ENCODE assay signal across 9 cellular contexts in the genomic region with DNA sequence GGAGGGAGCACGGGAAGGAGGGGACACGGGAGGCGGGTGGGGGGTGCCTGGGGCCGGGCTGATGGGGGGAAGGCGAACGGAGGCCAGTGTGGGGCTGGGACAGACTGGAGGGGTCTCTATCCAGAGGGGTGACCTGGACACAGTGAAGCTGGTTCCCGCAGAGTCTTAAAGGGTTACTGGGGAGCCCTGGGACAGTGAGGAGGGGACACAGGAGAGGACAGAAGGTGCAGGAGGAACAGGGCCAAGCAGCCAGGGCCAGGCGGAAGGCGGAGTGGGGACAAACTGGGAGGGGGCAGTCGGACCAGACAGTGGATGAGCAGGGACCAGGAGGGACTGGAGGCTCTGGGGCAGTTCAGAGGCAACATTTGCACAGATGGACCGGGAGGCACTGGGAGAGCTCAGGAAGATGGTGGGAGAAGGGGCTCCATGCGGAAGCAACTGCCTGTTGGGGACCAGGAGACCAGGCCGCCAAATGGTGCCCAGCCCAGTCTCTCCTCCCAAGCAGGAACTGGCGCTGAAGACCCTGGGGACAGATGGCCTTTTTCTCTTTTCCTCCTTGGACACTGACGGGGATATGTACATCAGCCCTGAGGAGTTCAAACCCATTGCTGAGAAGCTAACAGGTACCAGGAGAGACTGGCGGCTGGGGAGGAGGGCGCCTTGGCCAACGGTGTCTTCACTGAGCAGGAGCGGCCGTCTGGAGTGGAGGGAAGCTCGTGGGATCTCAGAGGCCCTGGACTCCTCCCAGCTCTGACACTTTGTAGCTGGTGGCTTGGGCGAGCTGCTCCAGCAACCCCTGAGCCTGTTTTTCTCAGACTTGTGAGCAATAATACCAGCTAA. TPM values are rescaled to one million over a fixed set of nuclear protein-coding genes. Genes with fewer than 3 reads are reported as not detected.
DNase-seq lines count a peak whose midpoint lies in the region; ATAC-seq, FAIRE-seq and TF ChIP-seq lines count a peak whose summit lies in the region.
"Had no signal": no experiment of that assay in that cellular context is flagged by ENCODE, and none has a peak within 500 bp of the region (broad histone marks: within the 10 kb centered on the region; RNA-seq: fewer than 3 reads in every experiment).

No MANE protein-coding gene starts in this region.

- in situ Hi-C loops in K562 (cut with MboI) = no loop called here

- TF ChIP-seq CTCF in K562 (IDR thresholded peaks at IDR 0.05 in 2 of 3, conservative IDR thresholded peaks at IDR 0.05 in 1 of 3; ENCODE audit: insufficient read depth in 2 of 3, low read depth in 1 of 3, low read length in 3 of 3) (no peak), right lobe of liver (IDR thresholded peaks at IDR 0.05) (no peak), type B pancreatic cell (conservative IDR thresholded peaks at IDR 0.05) (no peak)

- peaks cover 21% of the 10 kb centered on the region for H3K27me3 Mint-ChIP-seq in activated naive CD4-positive, alpha-beta T cell treated with anti-CD3 and anti-CD28 coated beads, Interleukin-2, amount 10 ng/mL, durations not matched to agents 7 days and 5 days
- peaks cover 4% of the 10 kb centered on the region for H3K27me3 Mint-ChIP-seq in type B pancreatic cell

- no peaks in the 10 kb centered on the region for H3K36me3 Mint-ChIP-seq in activated naive CD4-positive, alpha-beta T cell treated with anti-CD3 and anti-CD28 coated beads, Interleukin-2, amount 10 ng/mL, durations not matched to agents 7 days and 5 days
- H3K36me3 Mint-ChIP-seq in type B pancreatic cell = peaks cover 3% of the 10 kb centered on the region

- peaks cover 65% of the 10 kb centered on the region for H3K4me1 Mint-ChIP-seq in activated naive CD4-positive, alpha-beta T cell treated with anti-CD3 and anti-CD28 coated beads, Interleukin-2, amount 10 ng/mL, durations not matched to agents 7 days and 5 days
- H3K4me1 Mint-ChIP-seq in type B pancreatic cell (ENCODE audit: unreplicated experiment) = peaks cover 39% of the 10 kb centered on the region

- H3K79me2 ChIP-seq in K562 (ENCODE audit: control insufficient read depth, insufficient read depth, low read length) = no peaks in the 10 kb centered on the region

- WGBS in K562 (ENCODE audit: insufficient coverage, low coverage, missing lambda C conversion rate) = 69% methylated on average over 17 of the region's 22 CpGs
- 9% methylated on average over 11 of the region's 22 CpGs for WGBS in right lobe of liver (ENCODE audit: insufficient coverage, low coverage, low lambda C conversion rate, missing lambda C conversion rate)

- DNase-seq in activated naive CD4-positive, alpha-beta T cell treated with anti-CD3 and anti-CD28 coated beads, Interleukin-2, amount 10 ng/mL, durations not matched to agents 7 days and 5 days = no peak
- no peak for DNase-seq in activated naive CD4-positive, alpha-beta T cell treated with anti-CD3 and anti-CD28 coated beads, Interleukin-2, amount 50 U/mL, for 16 hours
- no peak for DNase-seq in K562 (ENCODE audit: extremely low read depth in 1 of 4, low spot score in 3 of 4)
- DNase-seq in right lobe of liver = peak in 1 of 3 donors; percentile 48
- no peak for DNase-seq in type B pancreatic cell (ENCODE audit: extremely low spot score, unreplicated experiment)

- no peak for TF ChIP-seq EP300 in K562 (IDR thresholded peaks at IDR 0.05; ENCODE audit: low read length)

- no peak for TF ChIP-seq RAD21 in K562 (CRISPR knock-in tag; conservative IDR thresholded peaks at IDR 0.05 in 1 of 2, IDR thresholded peaks at IDR 0.05 in 1 of 2)

- no peaks in the 10 kb centered on the region for H3K9me1 ChIP-seq in K562 (ENCODE audit: control insufficient read depth, insufficient read depth, low read length)

- H3K36me3 ChIP-seq in K562 (ENCODE audit: control insufficient read depth, insufficient read depth, low read length) (no peaks in the 10 kb centered on the region), right lobe of liver (no peaks in the 10 kb centered on the region)

- BruUV-seq in K562 (replicated peaks; lab: Mats Ljungman, UMichigan) = TSS peak; percentile 52

- H3K9me3 Mint-ChIP-seq in activated naive CD4-positive, alpha-beta T cell treated with anti-CD3 and anti-CD28 coated beads, Interleukin-2, amount 10 ng/mL, durations not matched to agents 7 days and 5 days = no peaks in the 10 kb centered on the region
- no peaks in the 10 kb centered on the region for H3K9me3 Mint-ChIP-seq in type B pancreatic cell

- H3K4me3 ChIP-seq in K562 = peak overlapping the region; percentile 48
- H3K4me3 ChIP-seq in right lobe of liver = peak overlapping the region; percentile 43 to 61 (median 48)

- CTCF ChIA-PET in activated naive CD4-positive, alpha-beta T cell treated with anti-CD3 and anti-CD28 coated beads, Interleukin-2, amount 10 ng/mL, durations not matched to agents 7 days and 5 days (lab: Charles Lee) = interaction anchor here (0.7 to 1.4 kb wide), 5 partner anchors 190 to 297 kb away, joined by 3 to 4 read pairs (median 3); no protein-coding TSS in a partner anchor
- CTCF ChIA-PET in K562 (lab: Yijun Ruan, JAX; ENCODE audit: low intra/inter-chr PET ratio) = no interaction called here

- POLR2A ChIA-PET in K562 (lab: Yijun Ruan, JAX) = interaction anchor here (0.6 to 0.7 kb wide), 2 partner anchors 12 to 172 kb away, joined by 3 to 4 read pairs; no protein-coding TSS in a partner anchor

- H3K27ac ChIP-seq in K562 (ENCODE audit: extremely low read depth, low read depth, low read length) = no peak overlapping the region
- no peak overlapping the region for H3K27ac ChIP-seq in right lobe of liver

- H4K20me1 ChIP-seq in K562 (replicated peaks; ENCODE audit: control insufficient read depth, insufficient read depth, low read length) = no peaks in the 10 kb centered on the region

- no peak overlapping the region for H3K27ac Mint-ChIP-seq in activated naive CD4-positive, alpha-beta T cell treated with anti-CD3 and anti-CD28 coated beads, Interleukin-2, amount 10 ng/mL, durations not matched to agents 7 days and 5 days
- H3K27ac Mint-ChIP-seq in type B pancreatic cell = no peak overlapping the region

- H3K4me2 ChIP-seq in K562 (ENCODE audit: insufficient read depth, low read length) = peak overlapping the region; percentile 83

- ATAC-seq in K562 = peak; percentile 20
- peak in 3 of 4 donors; percentile 2 to 10 (median 6) for ATAC-seq in right lobe of liver
- ATAC-seq in GM18502 (IDR thresholded peaks at IDR 0.05; ENCODE audit: poor library complexity, unreplicated experiment) = no peak
- no peak for ATAC-seq in GM19023 (IDR thresholded peaks at IDR 0.05; ENCODE audit: unreplicated experiment)
- ATAC-seq in HG03460 (IDR thresholded peaks at IDR 0.05; ENCODE audit: unreplicated experiment) = no peak

- H2AFZ ChIP-seq in K562 (ENCODE audit: low read depth, low read length) = peak overlapping the region; percentile 56

- H3K4me1 ChIP-seq in K562 (replicated peaks in 1 of 2; ENCODE audit: control insufficient read depth in 2 of 2, insufficient read depth in 2 of 2, low read length in 2 of 2) (peaks cover 15 to 20% of the 10 kb centered on the region in 2 experiments; a peak in 4 of 5 replicates), right lobe of liver (peaks cover 0 to 10% (median 0%) of the 10 kb centered on the region in 4 donors)

- TF ChIP-seq POLR2A in K562 (conservative IDR thresholded peaks at IDR 0.05) (no peak; the same call in 1 of the 2 replicates), right lobe of liver (IDR thresholded peaks at IDR 0.05) (no peak)

- peak overlapping the region; percentile 78 for H3K4me3 Mint-ChIP-seq in activated naive CD4-positive, alpha-beta T cell treated with anti-CD3 and anti-CD28 coated beads, Interleukin-2, amount 10 ng/mL, durations not matched to agents 7 days and 5 days
- H3K4me3 Mint-ChIP-seq in type B pancreatic cell = peak overlapping the region; percentile 86

- H3K9ac ChIP-seq in K562 (ENCODE audit: insufficient read depth in 1 of 2, low read depth in 2 of 2, low read length in 2 of 2) = peak overlapping the region; percentile 51 to 88; a peak in 3 of 4 replicates

- H3K9me3 ChIP-seq in K562 (replicated peaks; ENCODE audit: control insufficient read depth, insufficient read depth, low read depth, low read length) = no peaks in the 10 kb centered on the region
- no peaks in the 10 kb centered on the region for H3K9me3 ChIP-seq in right lobe of liver

- no peak for FAIRE-seq in K562 (lab: Jason Lieb, UNC)
- FAIRE-seq: colon had no signal

- intact Hi-C loops in K562 (cut with micrococcal nuclease) (no loop called here), right lobe of liver (cut with DNase I) (no loop called here)

- H3K27me3 ChIP-seq in K562 (ENCODE audit: control insufficient read depth in 2 of 2, insufficient read depth in 2 of 2, low read length in 2 of 2) (peaks cover 2 to 15% of the 10 kb centered on the region in 2 experiments; a peak in 4 of 5 replicates), right lobe of liver (no peaks in the 10 kb centered on the region)

RNA-seq across cellular contexts. Expression of gene SELENON, which starts 0.8 kb away (rescaled TPM):
- 10.6 and 27.1 TPM in 2 replicates for total RNA-seq in K562 (2011; cell fraction: chromatin; rRNA removed; ENCODE audit: low replicate concordance)
- total RNA-seq in K562 (2011; cell fraction: nucleolus; rRNA removed) = 20.8 and 22.0 TPM in 2 replicates
- 23.3 and 31.8 TPM in 2 replicates for total RNA-seq in K562 (2011; cell fraction: nucleoplasm; rRNA removed)
- 6.1 and 10.0 TPM in 2 replicates for total RNA-seq in K562 (2014; rRNA removed)
- total RNA-seq in K562 (2014; rRNA removed; fragmentation: Illumina TruSeq; extraction: Trizol) = 5.1 and 6.8 TPM in 2 replicates
- total RNA-seq in K562 (2015; rRNA removed; fragmentation: Illumina TruSeq; extraction: Trizol) = 7.0 and 7.4 TPM in 2 replicates
- 21.2 and 24.4 TPM in 2 replicates for total RNA-seq in K562 (2021)
- polyA plus RNA-seq in K562 (2011; rRNA removed) = 7.1 and 7.2 TPM in 2 replicates
- polyA plus RNA-seq in K562 (2011; cell fraction: cytosol; rRNA removed) = 12.7 and 12.8 TPM in 2 replicates
- 13.8 and 19.5 TPM in 2 replicates for polyA plus RNA-seq in K562 (2011; cell fraction: nucleus; rRNA removed)
- 17.5 and 37.6 TPM in 2 replicates for polyA plus RNA-seq in K562 (2012)
- polyA plus RNA-seq in K562 (2014; fragmentation: Illumina TruSeq; extraction: Trizol) = 26.7 and 28.9 TPM in 2 replicates
- 1 to 10 TPM in 1 of 2 experiments, under 1 TPM in 1; 0.43 to 1.5 TPM for polyA plus RNA-seq in K562 (2014; fragmentation: Nextera tagmentation; extraction: Ambion mirVana)
- 12.5 and 12.6 TPM in 2 replicates for polyA plus RNA-seq in K562 (2014; rRNA removed)
- 3.7 and 4.2 TPM in 2 replicates for polyA minus RNA-seq in K562 (2011; rRNA and poly(A)+ RNA removed)
- polyA minus RNA-seq in K562 (2011; cell fraction: cytosol; rRNA and poly(A)+ RNA removed) = 12.5 and 15.8 TPM in 2 replicates
- polyA minus RNA-seq in K562 (2011; cell fraction: nucleus; rRNA and poly(A)+ RNA removed) = 2.4 and 3.6 TPM in 2 replicates
- total RNA-seq in right lobe of liver = 10 to 100 TPM; 11.9 to 21.8 (median 17.8) TPM
- total RNA-seq in type B pancreatic cell (ENCODE audit: low replicate concordance) = 39.8 and 68.7 TPM in 2 replicates

RNA-seq across cellular contexts. Expression of gene MTFR1L, which starts 19.0 kb away (rescaled TPM):
- total RNA-seq in K562 (2011; cell fraction: chromatin; rRNA removed; ENCODE audit: low replicate concordance) = 93.2 and 162 TPM in 2 replicates
- total RNA-seq in K562 (2011; cell fraction: nucleolus; rRNA removed) = 112 and 114 TPM in 2 replicates
- 110 and 117 TPM in 2 replicates for total RNA-seq in K562 (2011; cell fraction: nucleoplasm; rRNA removed)
- total RNA-seq in K562 (2014; rRNA removed) (43.5 and 54.9 TPM in 2 replicates), K562 (2014; rRNA removed; fragmentation: Illumina TruSeq; extraction: Trizol) (39.2 and 41.4 TPM in 2 replicates), K562 (2015; rRNA removed; fragmentation: Illumina TruSeq; extraction: Trizol) (45.2 and 45.8 TPM in 2 replicates), K562 (2021) (54.3 and 58.5 TPM in 2 replicates), right lobe of liver (10 to 100 TPM; 30.8 to 48.9 (median 43.3) TPM), type B pancreatic cell (ENCODE audit: low replicate concordance) (73.5 and 74.5 TPM in 2 replicates)
- polyA plus RNA-seq in K562 (2011; rRNA removed) (53.7 and 79.7 TPM in 2 replicates), K562 (2014; fragmentation: Illumina TruSeq; extraction: Trizol) (71.0 and 84.8 TPM in 2 replicates), K562 (2014; fragmentation: Nextera tagmentation; extraction: Ambion mirVana) (10 to 100 TPM; 81.2 to 98.5 TPM), K562 (2014; rRNA removed) (45.1 and 60.0 TPM in 2 replicates)
- polyA plus RNA-seq in K562 (2011; cell fraction: cytosol; rRNA removed) = 75.5 and 87.3 TPM in 2 replicates
- 196 and 214 TPM in 2 replicates for polyA plus RNA-seq in K562 (2011; cell fraction: nucleus; rRNA removed)
- polyA plus RNA-seq in K562 (2012) = 57.4 and 71.0 TPM in 2 replicates
- polyA minus RNA-seq in K562 (2011; rRNA and poly(A)+ RNA removed) = 35.2 and 44.3 TPM in 2 replicates
- 23.6 and 25.6 TPM in 2 replicates for polyA minus RNA-seq in K562 (2011; cell fraction: cytosol; rRNA and poly(A)+ RNA removed)
- 31.9 and 51.9 TPM in 2 replicates for polyA minus RNA-seq in K562 (2011; cell fraction: nucleus; rRNA and poly(A)+ RNA removed)

RNA-seq across cellular contexts. Expression of gene AUNIP, which starts 58.5 kb away (rescaled TPM):
- total RNA-seq in K562 (2011; cell fraction: chromatin; rRNA removed; ENCODE audit: low replicate concordance) = 50.6 and 72.2 TPM in 2 replicates
- 35.2 and 36.8 TPM in 2 replicates for total RNA-seq in K562 (2011; cell fraction: nucleolus; rRNA removed)
- total RNA-seq in K562 (2011; cell fraction: nucleoplasm; rRNA removed) = 48.3 and 56.9 TPM in 2 replicates
- total RNA-seq in K562 (2014; rRNA removed) = 46.4 and 51.4 TPM in 2 replicates
- 47.1 and 55.0 TPM in 2 replicates for total RNA-seq in K562 (2014; rRNA removed; fragmentation: Illumina TruSeq; extraction: Trizol)
- total RNA-seq in K562 (2015; rRNA removed; fragmentation: Illumina TruSeq; extraction: Trizol) = 40.5 and 41.4 TPM in 2 replicates
- 30.9 and 31.7 TPM in 2 replicates for total RNA-seq in K562 (2021)
- polyA plus RNA-seq in K562 (2011; rRNA removed) = 45.0 and 48.8 TPM in 2 replicates
- polyA plus RNA-seq in K562 (2011; cell fraction: cytosol; rRNA removed) = 26.1 and 34.8 TPM in 2 replicates
- 23.2 and 23.3 TPM in 2 replicates for polyA plus RNA-seq in K562 (2011; cell fraction: nucleus; rRNA removed)
- polyA plus RNA-seq in K562 (2012) = 18.8 and 21.2 TPM in 2 replicates
- polyA plus RNA-seq in K562 (2014; fragmentation: Illumina TruSeq; extraction: Trizol) = 48.8 and 50.0 TPM in 2 replicates
- polyA plus RNA-seq in K562 (2014; fragmentation: Nextera tagmentation; extraction: Ambion mirVana) = 10 to 100 TPM; 12.1 to 15.2 TPM
- polyA plus RNA-seq in K562 (2014; rRNA removed) = 52.3 and 53.8 TPM in 2 replicates
- 37.1 and 45.0 TPM in 2 replicates for polyA minus RNA-seq in K562 (2011; rRNA and poly(A)+ RNA removed)
- 10.0 and 14.8 TPM in 2 replicates for polyA minus RNA-seq in K562 (2011; cell fraction: cytosol; rRNA and poly(A)+ RNA removed)
- polyA minus RNA-seq in K562 (2011; cell fraction: nucleus; rRNA and poly(A)+ RNA removed) = 18.4 and 30.3 TPM in 2 replicates
- under 1 TPM in 2 of 6 experiments, not detected in 4; 0.43 to 0.56 TPM for total RNA-seq in right lobe of liver
- total RNA-seq in type B pancreatic cell (ENCODE audit: low replicate concordance) = 3.7 and 7.2 TPM in 2 replicates

Comparison
In these comparisons a context has a peak if more than half of its experiments do, and no peak if none do; other contexts are left out.
1. ATAC-seq: peak in K562 (single experiment) and right lobe of liver (3 of 4); none in GM18502 (single experiment), GM19023 (single experiment) and HG03460 (single experiment).